Comparison of ENCODE assay signal across 1 cellular context in genomic region chr12:3576891-3577290, GRCh38.
TF ChIP-seq lines count a peak whose summit lies in the region.

No MANE protein-coding gene starts in this region.

TF ChIP-seq in H1, 55 proteins besides CTCF, POLR2A, EP300 and RAD21:
- no peak for TF ChIP-seq CHD2 (IDR thresholded peaks at IDR 0.05; ENCODE audit: low read length)
- no peak for TF ChIP-seq BCL11A (IDR thresholded peaks at IDR 0.05; ENCODE audit: low read depth in 2 of 2, low read length in 2 of 2)
- TF ChIP-seq PHF8 (conservative IDR thresholded peaks at IDR 0.05; ENCODE audit: low read depth, low read length): no peak
- no peak for TF ChIP-seq KDM5A (IDR thresholded peaks at IDR 0.05; ENCODE audit: low read length)
- TF ChIP-seq NRF1 (IDR thresholded peaks at IDR 0.05; ENCODE audit: low read depth, low read length): no peak
- TF ChIP-seq TAF1 (IDR thresholded peaks at IDR 0.05; ENCODE audit: low read depth, low read length): no peak
- TF ChIP-seq KDM4A (IDR thresholded peaks at IDR 0.05; ENCODE audit: low read depth, low read length, severe bottlenecking): no peak
- no peak for TF ChIP-seq RNF2 (IDR thresholded peaks at IDR 0.05; ENCODE audit: borderline replicate concordance, low read depth, low read length, missing control alignments, poor library complexity, severe bottlenecking)
- TF ChIP-seq BACH1 (IDR thresholded peaks at IDR 0.05; ENCODE audit: low read length): no peak
- no peak for TF ChIP-seq SP4 (IDR thresholded peaks at IDR 0.05; ENCODE audit: low read length)
- TF ChIP-seq SIX5 (IDR thresholded peaks at IDR 0.05; ENCODE audit: low read depth, low read length): no peak
- TF ChIP-seq ATF2 (IDR thresholded peaks at IDR 0.05; ENCODE audit: low read length): no peak
- no peak for TF ChIP-seq CTBP2 (IDR thresholded peaks at IDR 0.05; ENCODE audit: borderline replicate concordance, insufficient read depth, insufficient read length, low read length)
- TF ChIP-seq GTF2F1 (IDR thresholded peaks at IDR 0.05; ENCODE audit: borderline replicate concordance, low read depth, low read length): no peak
- no peak for TF ChIP-seq HDAC6 (IDR thresholded peaks at IDR 0.05; ENCODE audit: low read depth, low read length)
- TF ChIP-seq CBX8 (IDR thresholded peaks at IDR 0.05; ENCODE audit: borderline replicate concordance, low read depth, low read length): no peak
- no peak for TF ChIP-seq EGR1 (IDR thresholded peaks at IDR 0.05; ENCODE audit: borderline replicate concordance, low read depth, low read length)
- TF ChIP-seq TBP (IDR thresholded peaks at IDR 0.05; ENCODE audit: low read depth, low read length): no peak
- no peak for TF ChIP-seq FOSL1 (IDR thresholded peaks at IDR 0.05; ENCODE audit: insufficient read depth, low read depth, low read length)
- TF ChIP-seq BRCA1 (IDR thresholded peaks at IDR 0.05; ENCODE audit: low read depth, low read length): no peak
